25 cellular contexts compared by ENCODE assay signal in genomic region chr22:44628273-44628672, GRCh38.
"Had no signal": no experiment of that assay in that cellular context is flagged by ENCODE, and none has a peak within 500 bp of the region (broad histone marks: within the 10 kb centered on the region; RNA-seq: fewer than 3 reads in every experiment).

No MANE protein-coding gene starts in this region.

- H3K36me3 ChIP-seq: esophagus muscularis mucosa, gastroesophageal sphincter, heart left ventricle, left lung, pancreas, sigmoid colon, stomach, thyroid gland had no signal

- ATAC-seq: foreskin keratinocyte; gastroesophageal sphincter; heart left ventricle; left cardiac atrium; left lung; naive thymus-derived CD8-positive, alpha-beta T cell; pancreas; stimulated activated effector memory CD8-positive, alpha-beta T cell treated with anti-CD3 and anti-CD28 coated beads, Interleukin-12 subunit alpha, Interleukin-12 subunit beta, amount 100 ng/mL, for 72 hours had no signal

- H2AFZ ChIP-seq: hepatocyte had no signal

- H3K36me3 Mint-ChIP-seq: stimulated activated effector memory CD8-positive, alpha-beta T cell treated with anti-CD3 and anti-CD28 coated beads, Interleukin-12 subunit alpha, Interleukin-12 subunit beta, amount 100 ng/mL, for 72 hours had no signal

- H3K27me3 ChIP-seq: hepatocyte, pancreas, thyroid gland had no signal

- H3K27ac Mint-ChIP-seq: nephron progenitor cell; progenitor cell of endocrine pancreas; stimulated activated effector memory CD8-positive, alpha-beta T cell treated with anti-CD3 and anti-CD28 coated beads, Interleukin-12 subunit alpha, Interleukin-12 subunit beta, amount 100 ng/mL, for 72 hours had no signal

- H3K27ac ChIP-seq: coronary artery, esophagus muscularis mucosa, foreskin keratinocyte, gastroesophageal sphincter, heart left ventricle, hepatocyte, left lung, pancreas, sigmoid colon, stomach, thyroid gland had no signal

- H3K4me1 ChIP-seq: foreskin keratinocyte, left lung, pancreas had no signal

- DNase-seq: dermis blood vessel endothelial cell; effector memory CD4-positive, alpha-beta T cell; foreskin keratinocyte; heart left ventricle; left cardiac atrium; mammary epithelial cell; mesendoderm; naive thymus-derived CD8-positive, alpha-beta T cell; nephron progenitor cell; occipital lobe; pancreas; sigmoid colon; stimulated activated CD4-positive, alpha-beta T cell treated with anti-CD3 and anti-CD28 coated beads, Interleukin-2, amount 100 ng/mL, for 24 hours; stimulated activated CD4-positive, alpha-beta T cell treated with anti-CD3 and anti-CD28 coated beads, Interleukin-4, amount 100 ng/mL, for 24 hours; stimulated activated naive CD4-positive, alpha-beta T cell treated with Interleukin-2 at 50 U/mL for 16 hours; stomach; thyroid gland; trophoblast cell had no signal

- H3K9me3 ChIP-seq: esophagus muscularis mucosa, gastroesophageal sphincter, left lung, pancreas, sigmoid colon, stomach, thyroid gland had no signal

- H3K4me3 ChIP-seq: coronary artery, esophagus muscularis mucosa, gastroesophageal sphincter, heart left ventricle, hepatocyte, left lung, pancreas, sigmoid colon, stomach, thyroid gland had no signal

- H3K4me2 ChIP-seq: hepatocyte had no signal

- H3K4me3 Mint-ChIP-seq: naive thymus-derived CD8-positive, alpha-beta T cell; nephron progenitor cell; stimulated activated effector memory CD8-positive, alpha-beta T cell treated with anti-CD3 and anti-CD28 coated beads, Interleukin-12 subunit alpha, Interleukin-12 subunit beta, amount 100 ng/mL, for 72 hours had no signal
